22 cellular contexts compared by ENCODE assay signal in the genomic region with DNA sequence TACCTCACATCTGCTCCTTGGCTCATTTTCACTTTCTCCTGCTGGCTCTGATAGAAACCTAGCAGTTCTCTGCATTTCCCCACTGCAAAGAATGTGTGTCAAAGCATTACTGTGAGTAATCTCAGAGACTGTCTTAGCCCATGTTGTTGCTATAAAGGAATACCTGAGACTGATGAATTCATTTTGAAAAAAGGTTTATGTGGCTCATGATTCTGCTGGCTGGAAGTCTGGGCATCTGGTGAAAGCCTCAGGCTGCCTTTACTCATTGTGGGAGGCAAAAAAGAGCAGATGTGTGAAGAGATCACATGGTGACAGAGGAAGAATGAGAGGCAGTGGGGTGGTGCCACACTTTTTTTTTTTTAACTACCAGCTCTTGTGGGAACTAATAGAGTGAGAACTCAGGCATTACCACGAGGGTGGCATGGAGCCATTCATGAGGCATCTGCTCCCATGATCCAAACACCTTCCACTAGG.
A peak's percentile ranks its signal among the peaks of the same experiment; 100 is the strongest.
DNase-seq lines count a peak whose midpoint lies in the region; ATAC-seq and TF ChIP-seq lines count a peak whose summit lies in the region.
"Had no signal": no experiment of that assay in that cellular context is flagged by ENCODE, and none has a peak within 500 bp of the region (broad histone marks: within the 10 kb centered on the region; RNA-seq: fewer than 3 reads in every experiment).

No MANE protein-coding gene starts in this region.

- H3K4me3 ChIP-seq in astrocyte of the spinal cord (ENCODE audit: low read depth, low read length) = no peak overlapping the region
- H3K4me3 ChIP-seq: coronary artery, K562, Peyer's patch had no signal

- in situ Hi-C loops in astrocyte of the spinal cord (cut with HindIII; ENCODE audit: low sequenced_read_pairs) = no loop called here

- peak; percentile 40 for DNase-seq in DMS 273 treated with DMSO at 0.1 percent for 48 hours (lab: John Stamatoyannopoulos, UW)
- peak; percentile 1 for DNase-seq in astrocyte of the spinal cord (ENCODE audit: low read depth, low spot score)
- DNase-seq in GM19240 (ENCODE audit: insufficient read length, low spot score) = no peak
- DNase-seq in osteocyte (ENCODE audit: extremely low spot score, unreplicated experiment) = no peak
- DNase-seq: activated CD4-positive, alpha-beta T cell treated with anti-CD3 and anti-CD28 coated beads, Interleukin-2, amount 10 ng/mL, durations not matched to agents 7 days and 5 days; activated naive CD4-positive, alpha-beta T cell treated with anti-CD3 and anti-CD28 coated beads for 36 hours; aorta; CD4-positive, alpha-beta memory T cell; midbrain; MV-4-11; NCI-H82; Peyer's patch; retina had no signal

- no peaks in the 10 kb centered on the region for H3K36me3 Mint-ChIP-seq in osteocyte (ENCODE audit: unreplicated experiment)
- H3K36me3 Mint-ChIP-seq: CD4-positive, alpha-beta memory T cell had no signal

- ATAC-seq in GM21423 (IDR thresholded peaks at IDR 0.05; ENCODE audit: unreplicated experiment) (peak; percentile 83), HG03354 (IDR thresholded peaks at IDR 0.05; ENCODE audit: poor library complexity, severe bottlenecking, unreplicated experiment) (peak; percentile 67), GM21526 (IDR thresholded peaks at IDR 0.05; ENCODE audit: low FRiP score, unreplicated experiment) (no peak), GM19035 (IDR thresholded peaks at IDR 0.05; ENCODE audit: unreplicated experiment) (no peak)
- ATAC-seq: HCT116, K562 had no signal

- H3K4me3 Mint-ChIP-seq in osteocyte (ENCODE audit: unreplicated experiment) = no peak overlapping the region
- H3K4me3 Mint-ChIP-seq: activated CD4-positive, alpha-beta T cell treated with anti-CD3 and anti-CD28 coated beads, Interleukin-2, amount 10 ng/mL, durations not matched to agents 7 days and 5 days; activated naive CD4-positive, alpha-beta T cell treated with anti-CD3 and anti-CD28 coated beads for 36 hours; CD4-positive, alpha-beta memory T cell; neural crest cell; stimulated activated naive CD8-positive, alpha-beta T cell treated with anti-CD3 and anti-CD28 coated beads, Interleukin-15, Interleukin-2, amounts not matched to agents 100 ng/mL and 50 ng/mL, for 24 hours had no signal

- no peaks in the 10 kb centered on the region for H3K4me1 Mint-ChIP-seq in osteocyte (ENCODE audit: unreplicated experiment)
- H3K4me1 Mint-ChIP-seq: activated CD4-positive, alpha-beta T cell treated with anti-CD3 and anti-CD28 coated beads, Interleukin-2, amount 10 ng/mL, durations not matched to agents 7 days and 5 days; CD4-positive, alpha-beta memory T cell; neural crest cell had no signal

- TF ChIP-seq CTCF in astrocyte of the spinal cord (IDR thresholded peaks at IDR 0.05; ENCODE audit: low read depth, low read length) = no peak
- TF ChIP-seq CTCF in osteocyte (IDR thresholded peaks at IDR 0.05) = no peak

- H3K9me3 Mint-ChIP-seq in osteocyte (ENCODE audit: unreplicated experiment) = no peaks in the 10 kb centered on the region

- no peak overlapping the region for H3K27ac Mint-ChIP-seq in osteocyte (ENCODE audit: unreplicated experiment)
- H3K27ac Mint-ChIP-seq: activated CD4-positive, alpha-beta T cell treated with anti-CD3 and anti-CD28 coated beads, Interleukin-2, amount 10 ng/mL, durations not matched to agents 7 days and 5 days; activated naive CD4-positive, alpha-beta T cell treated with anti-CD3 and anti-CD28 coated beads for 36 hours; CD4-positive, alpha-beta memory T cell; stimulated activated naive CD8-positive, alpha-beta T cell treated with anti-CD3 and anti-CD28 coated beads, Interleukin-15, Interleukin-2, amounts not matched to agents 100 ng/mL and 50 ng/mL, for 24 hours had no signal

- H3K27me3 Mint-ChIP-seq in osteocyte (ENCODE audit: unreplicated experiment) = no peaks in the 10 kb centered on the region
- H3K27me3 Mint-ChIP-seq: activated CD4-positive, alpha-beta T cell treated with anti-CD3 and anti-CD28 coated beads, Interleukin-2, amount 10 ng/mL, durations not matched to agents 7 days and 5 days; CD4-positive, alpha-beta memory T cell; stimulated activated naive CD8-positive, alpha-beta T cell treated with anti-CD3 and anti-CD28 coated beads, Interleukin-15, Interleukin-2, amounts not matched to agents 100 ng/mL and 50 ng/mL, for 24 hours had no signal

Comparison
In these comparisons a context has a peak if more than half of its experiments do, and no peak if none do; other contexts are left out.
1. DNase-seq: peak in DMS 273 treated with DMSO at 0.1 percent for 48 hours (single experiment) and astrocyte of the spinal cord (single experiment); none in GM19240 (single experiment) and osteocyte (single experiment).
2. ATAC-seq: peak in GM21423 (single experiment) and HG03354 (single experiment); none in GM21526 (single experiment) and GM19035 (single experiment).